ENCODE assay signal across 1 cellular context in genomic region chr7:135160858-135161653, GRCh38.
TF ChIP-seq lines count a peak whose summit lies in the region.

No MANE protein-coding gene starts in this region.

TF ChIP-seq in K562, 482 proteins besides CTCF, POLR2A, EP300 and RAD21 (continued from another document and continues in another):
- TF ChIP-seq MBD1 (CRISPR knock-in tag; IDR thresholded peaks at IDR 0.05) (no peak), CBX8 (IDR thresholded peaks at IDR 0.05; ENCODE audit: borderline replicate concordance, extremely low read depth, low read depth, low read length, poor library complexity, severe bottlenecking) (no peak), JUNB (CRISPR knock-in tag; conservative IDR thresholded peaks at IDR 0.05) (no peak), NFXL1 (CRISPR knock-in tag; IDR thresholded peaks at IDR 0.05) (peak; percentile 39; the same call in 1 of the 2 replicates), CBX3 (IDR thresholded peaks at IDR 0.05; ENCODE audit: borderline replicate concordance in 1 of 2, low read length in 2 of 2) (peak in 1 of 2 experiments; percentile 73; a peak in 1 of 3 replicates), E2F8 (IDR thresholded peaks at IDR 0.05; ENCODE audit: low read depth, partially characterized antibody) (no peak), ELF1 (tag; IDR thresholded peaks at IDR 0.05) (0 out of 2 replicates have a peak, but pooled peaks have one; percentile 33), TCF7 (IDR thresholded peaks at IDR 0.05; ENCODE audit: borderline replicate concordance) (no peak), ZMIZ1 (IDR thresholded peaks at IDR 0.05; ENCODE audit: low read depth in 2 of 2, low read length in 2 of 2) (no peak), ZFP36 (IDR thresholded peaks at IDR 0.05; ENCODE audit: low read depth, low read length, partially characterized antibody) (no peak), GTF2E2 (tag; IDR thresholded peaks at IDR 0.05) (no peak; the same call in 1 of the 2 replicates), HNRNPL (IDR thresholded peaks at IDR 0.05; ENCODE audit: low read depth, low read length) (no peak), HSF4 (CRISPR knock-in tag; IDR thresholded peaks at IDR 0.05; ENCODE audit: borderline replicate concordance) (0 out of 2 replicates have a peak, but pooled peaks have one; percentile 10), FOXA3 (CRISPR knock-in tag; conservative IDR thresholded peaks at IDR 0.05 in 1 of 2, IDR thresholded peaks at IDR 0.05 in 1 of 2) (peak in 1 of 2 experiments; percentile 54; a peak in 1 of 4 replicates), GABPB1 (CRISPR knock-in tag; IDR thresholded peaks at IDR 0.05) (0 out of 2 replicates have a peak, but pooled peaks have one; percentile 56), ZNF184 (CRISPR knock-in tag; IDR thresholded peaks at IDR 0.05) (no peak), RFX1 (IDR thresholded peaks at IDR 0.05) (no peak), GMEB1 (CRISPR knock-in tag; IDR thresholded peaks at IDR 0.05) (peak; percentile 43; the same call in 1 of the 2 replicates), SMAD4 (CRISPR knock-in tag; conservative IDR thresholded peaks at IDR 0.05) (peak; percentile 99), MBD2 (IDR thresholded peaks at IDR 0.05; ENCODE audit: borderline replicate concordance, low read depth) (no peak), RBM25 (IDR thresholded peaks at IDR 0.05; ENCODE audit: low read depth, low read length, severe bottlenecking) (no peak), POLR2B (IDR thresholded peaks at IDR 0.05; ENCODE audit: low read depth, partially characterized antibody) (no peak), ETV6 (IDR thresholded peaks at IDR 0.05; ENCODE audit: borderline replicate concordance in 1 of 2, low read depth in 2 of 2, low read length in 1 of 2) (no peak), ETV6 (CRISPR knock-in tag; IDR thresholded peaks at IDR 0.05; ENCODE audit: borderline replicate concordance) (no peak), STAT5B (CRISPR knock-in tag; IDR thresholded peaks at IDR 0.05) (no peak), FIP1L1 (IDR thresholded peaks at IDR 0.05; ENCODE audit: low read depth, low read length, poor library complexity, severe bottlenecking) (no peak), ATF7 (IDR thresholded peaks at IDR 0.05) (peak; percentile 81), NUFIP1 (IDR thresholded peaks at IDR 0.05; ENCODE audit: partially characterized antibody) (no peak), ZKSCAN8 (CRISPR knock-in tag; IDR thresholded peaks at IDR 0.05) (0 out of 2 replicates have a peak, but pooled peaks have one; percentile 12), SPI1 (IDR thresholded peaks at IDR 0.05; ENCODE audit: borderline replicate concordance, low read depth, low read length) (peak; percentile 99), ATF4 (CRISPR knock-in tag; IDR thresholded peaks at IDR 0.05) (peak; percentile 99), PRMT5 (CRISPR knock-in tag; IDR thresholded peaks at IDR 0.05) (no peak), ZNF277 (CRISPR knock-in tag; IDR thresholded peaks at IDR 0.05; ENCODE audit: borderline replicate concordance) (no peak), ZFP30 (CRISPR knock-in tag; IDR thresholded peaks at IDR 0.05; ENCODE audit: borderline replicate concordance) (no peak), THRB (CRISPR knock-in tag; conservative IDR thresholded peaks at IDR 0.05) (no peak), STAT6 (CRISPR knock-in tag; IDR thresholded peaks at IDR 0.05) (no peak), E4F1 (CRISPR knock-in tag; IDR thresholded peaks at IDR 0.05; ENCODE audit: borderline replicate concordance) (0 out of 2 replicates have a peak, but pooled peaks have one; percentile 8), TOE1 (IDR thresholded peaks at IDR 0.05; ENCODE audit: borderline replicate concordance) (no peak), TOE1 (CRISPR knock-in tag; IDR thresholded peaks at IDR 0.05; ENCODE audit: borderline replicate concordance, low read depth) (no peak), ZFP91 (CRISPR knock-in tag; IDR thresholded peaks at IDR 0.05) (no peak)
